In the genomic region with DNA sequence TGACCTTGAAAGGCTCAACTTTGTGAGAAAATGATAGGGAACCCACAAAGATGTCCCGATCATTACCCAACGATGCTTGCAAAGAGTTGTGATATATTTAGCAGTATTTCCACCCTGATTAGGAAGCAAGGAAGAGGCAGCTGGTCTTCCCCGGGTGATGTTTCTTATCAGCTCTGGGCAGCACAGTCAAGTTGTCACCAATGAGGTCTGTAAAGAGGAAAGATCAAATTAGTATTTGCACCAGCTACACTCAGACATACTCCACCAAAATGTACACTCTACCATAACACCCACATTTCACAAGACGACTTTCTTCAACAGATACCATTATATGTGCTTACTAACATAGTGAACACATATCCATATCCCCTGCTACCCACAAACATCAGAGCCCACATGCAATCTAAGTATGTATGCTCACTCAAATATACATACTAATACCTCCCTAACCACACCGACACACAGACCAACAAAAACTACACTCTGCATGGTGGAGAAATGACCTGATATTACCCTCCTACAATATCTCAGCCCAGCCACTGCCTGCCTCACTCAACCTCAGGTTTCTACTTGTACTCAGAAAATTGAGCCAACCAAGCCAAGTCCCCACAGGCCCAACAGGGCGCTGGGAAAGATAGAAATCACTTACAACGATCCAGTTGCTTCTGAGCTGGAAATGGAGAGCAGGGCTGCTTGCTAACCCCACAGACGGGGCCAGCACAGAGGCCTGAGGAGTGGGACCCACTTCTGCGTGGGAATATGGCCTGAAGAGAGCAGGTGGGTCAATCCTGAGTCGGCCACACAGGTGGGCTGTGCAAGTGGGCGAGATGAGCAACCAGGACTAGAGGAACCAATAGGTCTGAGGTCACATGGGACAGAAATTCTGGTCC, we compare ENCODE assay signal across 11 cellular contexts. TPM values are rescaled to one million over a fixed set of nuclear protein-coding genes. Genes with fewer than 3 reads are reported as not detected.
DNase-seq lines count a peak whose midpoint lies in the region; TF ChIP-seq lines count a peak whose summit lies in the region.
"Had no signal": no experiment of that assay in that cellular context is flagged by ENCODE, and none has a peak within 500 bp of the region (broad histone marks: within the 10 kb centered on the region; RNA-seq: fewer than 3 reads in every experiment).

No MANE protein-coding gene starts in this region.

- H3K79me2 ChIP-seq in Loucy (ENCODE audit: insufficient read depth, low read length), result peaks cover 16% of the 10 kb centered on the region

- H3K4me1 ChIP-seq in Loucy (ENCODE audit: insufficient read depth, low read length, poor library complexity, severe bottlenecking) (peaks cover 76% of the 10 kb centered on the region), tibial nerve (peaks cover 0 to 11% (median 2%) of the 10 kb centered on the region in 4 donors)

- no peaks in the 10 kb centered on the region for H3K27me3 Mint-ChIP-seq in activated T-helper 2 cell treated with anti-CD3 and anti-CD28 coated beads, Interferon-gamma antibody, Interleukin-2, Interleukin-4, amounts not matched to agents 10 μg/mL and 5 μg/mL and 100 μg/mL, durations not matched to agents 14 hours and 24 hours and 36 hours (ENCODE audit: low read depth)
- peaks cover 47% of the 10 kb centered on the region for H3K27me3 Mint-ChIP-seq in HFFc6 (ENCODE audit: insufficient read depth)

- H3K9me3 Mint-ChIP-seq in activated T-helper 2 cell treated with anti-CD3 and anti-CD28 coated beads, Interferon-gamma antibody, Interleukin-2, Interleukin-4, amounts not matched to agents 10 μg/mL and 5 μg/mL and 100 μg/mL, durations not matched to agents 14 hours and 24 hours and 36 hours, result no peaks in the 10 kb centered on the region
- no peaks in the 10 kb centered on the region for H3K9me3 Mint-ChIP-seq in HFFc6

- DNase-seq in GM12865 (ENCODE audit: low read depth) (peak; percentile 66), posterior vena cava (ENCODE audit: low spot score) (peak; percentile 64), DMS79 (lab: John Stamatoyannopoulos, UW) (no peak), HFFc6 (no peak), tibial nerve (ENCODE audit: low spot score in 2 of 2) (no peak), DMS 273 (lab: John Stamatoyannopoulos, UW; ENCODE audit: unreplicated experiment) (no peak)
- DNase-seq in activated T-helper 2 cell treated with anti-CD3 and anti-CD28 coated beads, Interferon-gamma antibody, Interleukin-2, Interleukin-4, amounts not matched to agents 10 μg/mL and 5 μg/mL and 100 μg/mL, durations not matched to agents 14 hours and 24 hours and 36 hours (ENCODE audit: low spot score), result no peak
- DNase-seq: activated CD4-positive, alpha-beta T cell treated with anti-CD3 and anti-CD28 coated beads, Interleukin-2, amount 50 U/mL, for 1 hour; DMS79 treated with DMSO at 0.1 percent for 48 hours; lower lobe of right lung had no signal

- H3K27ac ChIP-seq in tibial nerve, result no peak overlapping the region
- H3K27ac ChIP-seq: lower lobe of right lung had no signal

- intact Hi-C loops in activated T-helper 2 cell treated with anti-CD3 and anti-CD28 coated beads, Interferon-gamma antibody, Interleukin-2, Interleukin-4, amounts not matched to agents 10 μg/mL and 5 μg/mL and 100 μg/mL, durations not matched to agents 14 hours and 24 hours and 36 hours (cut with micrococcal nuclease), result no loop called here
- intact Hi-C loops in posterior vena cava (cut with DNase I), result no loop called here

- no peak overlapping the region for H3K4me3 Mint-ChIP-seq in activated T-helper 2 cell treated with anti-CD3 and anti-CD28 coated beads, Interferon-gamma antibody, Interleukin-2, Interleukin-4, amounts not matched to agents 10 μg/mL and 5 μg/mL and 100 μg/mL, durations not matched to agents 14 hours and 24 hours and 36 hours (ENCODE audit: low read depth)
- no peak overlapping the region for H3K4me3 Mint-ChIP-seq in HFFc6

- peak overlapping the region; percentile 46 for H3K4me3 ChIP-seq in GM12865 (ENCODE audit: low read depth, low read length)
- H3K4me3 ChIP-seq in Loucy (ENCODE audit: low read length, poor library complexity, severe bottlenecking), result peak overlapping the region; percentile 16
- H3K4me3 ChIP-seq in tibial nerve, result no peak overlapping the region
- H3K4me3 ChIP-seq: lower lobe of right lung had no signal

- H3K4me1 Mint-ChIP-seq in activated T-helper 2 cell treated with anti-CD3 and anti-CD28 coated beads, Interferon-gamma antibody, Interleukin-2, Interleukin-4, amounts not matched to agents 10 μg/mL and 5 μg/mL and 100 μg/mL, durations not matched to agents 14 hours and 24 hours and 36 hours (ENCODE audit: low read depth), result peaks cover 55% of the 10 kb centered on the region
- peaks cover 24% of the 10 kb centered on the region for H3K4me1 Mint-ChIP-seq in HFFc6 (ENCODE audit: low read depth)

- H3K9me3 ChIP-seq in Loucy (ENCODE audit: insufficient read depth, low read depth, low read length) (no peaks in the 10 kb centered on the region), tibial nerve (no peaks in the 10 kb centered on the region)
- H3K9me3 ChIP-seq: lower lobe of right lung had no signal

- peak overlapping the region; percentile 10 for H3K27ac Mint-ChIP-seq in activated T-helper 2 cell treated with anti-CD3 and anti-CD28 coated beads, Interferon-gamma antibody, Interleukin-2, Interleukin-4, amounts not matched to agents 10 μg/mL and 5 μg/mL and 100 μg/mL, durations not matched to agents 14 hours and 24 hours and 36 hours
- H3K27ac Mint-ChIP-seq in HFFc6, result no peak overlapping the region

- peak overlapping the region; percentile 32 for H3K9ac ChIP-seq in Loucy (ENCODE audit: low read depth, low read length, poor library complexity, severe bottlenecking)

- 78 to 87% methylated on average over 11 of the region's 11 CpGs for WGBS in tibial nerve, 2 donors

- H3K27me3 ChIP-seq in Loucy (ENCODE audit: insufficient read depth, low read length, poor library complexity, severe bottlenecking) (peaks cover 3% of the 10 kb centered on the region), tibial nerve (no peaks in the 10 kb centered on the region)

- peak overlapping the region; percentile 66 for H3K4me2 ChIP-seq in Loucy (ENCODE audit: low read depth, low read length, poor library complexity, severe bottlenecking)

- TF ChIP-seq POLR2A in tibial nerve (IDR thresholded peaks at IDR 0.05), result no peak

- peaks cover 8% of the 10 kb centered on the region; the same call in 1 of the 2 replicates for H3F3A ChIP-seq in Loucy (ENCODE audit: low read depth)

- H3K36me3 ChIP-seq in Loucy (ENCODE audit: insufficient read depth, low read length) (peaks cover 2% of the 10 kb centered on the region; the same call in 1 of the 2 replicates), tibial nerve (no peaks in the 10 kb centered on the region)
- H3K36me3 ChIP-seq: lower lobe of right lung had no signal

- peaks cover 2% of the 10 kb centered on the region for H3K36me3 Mint-ChIP-seq in activated T-helper 2 cell treated with anti-CD3 and anti-CD28 coated beads, Interferon-gamma antibody, Interleukin-2, Interleukin-4, amounts not matched to agents 10 μg/mL and 5 μg/mL and 100 μg/mL, durations not matched to agents 14 hours and 24 hours and 36 hours (ENCODE audit: low read depth)
- no peaks in the 10 kb centered on the region for H3K36me3 Mint-ChIP-seq in HFFc6 (ENCODE audit: low read depth)

- no peaks in the 10 kb centered on the region for H3K9me2 ChIP-seq in Loucy (replicated peaks; ENCODE audit: low read depth, low read length)

- TF ChIP-seq CTCF in GM12865 (IDR thresholded peaks at IDR 0.05; ENCODE audit: insufficient read depth, low read depth, low read length, missing control alignments) (no peak), Loucy (conservative IDR thresholded peaks at IDR 0.05; ENCODE audit: low read length) (no peak), HFFc6 (IDR thresholded peaks at IDR 0.05) (no peak), tibial nerve (IDR thresholded peaks at IDR 0.05) (no peak)

- peaks cover 3% of the 10 kb centered on the region for H4K20me1 ChIP-seq in Loucy (ENCODE audit: insufficient read depth, low read length, poor library complexity, severe bottlenecking)

- no peak for TF ChIP-seq EP300 in tibial nerve (IDR thresholded peaks at IDR 0.05)

- 0 out of 2 replicates have a peak overlapping the region, but pooled peaks have one; percentile 13 for H2AFZ ChIP-seq in Loucy (ENCODE audit: low read length)

RNA-seq across cellular contexts. Expression of gene BTG2, which starts 4.6 kb away (rescaled TPM):
- total RNA-seq in activated T-helper 2 cell treated with anti-CD3 and anti-CD28 coated beads, Interferon-gamma antibody, Interleukin-2, Interleukin-4, amounts not matched to agents 10 μg/mL and 5 μg/mL and 100 μg/mL, durations not matched to agents 14 hours and 24 hours and 36 hours, result 98.1 and 98.8 TPM in 2 replicates
- total RNA-seq in posterior vena cava (100 to 1,000 TPM in 1 of 2 donors, 10 to 100 TPM in 1; 64.7 to 153 TPM), tibial nerve (100 to 1,000 TPM; 153 to 208 (median 177) TPM)
- total RNA-seq in HFFc6 (2021; fragmentation: NEBNext Ultra II Directional; extraction: Animal tissue kit (Norgen Biotek cat#: 25700)), result 10 to 100 TPM; 12.7 to 18.5 (median 13.7) TPM

RNA-seq across cellular contexts. Expression of gene FMOD, which starts 50.2 kb away (rescaled TPM):
- 4.0 and 5.4 TPM in 2 replicates for total RNA-seq in activated T-helper 2 cell treated with anti-CD3 and anti-CD28 coated beads, Interferon-gamma antibody, Interleukin-2, Interleukin-4, amounts not matched to agents 10 μg/mL and 5 μg/mL and 100 μg/mL, durations not matched to agents 14 hours and 24 hours and 36 hours
- total RNA-seq in posterior vena cava, result 100 to 1,000 TPM; 102 to 216 TPM
- total RNA-seq in HFFc6 (2021; fragmentation: NEBNext Ultra II Directional; extraction: Animal tissue kit (Norgen Biotek cat#: 25700)), result under 1 TPM; 0.19 to 0.66 (median 0.34) TPM
- total RNA-seq in tibial nerve, result 100 to 1,000 TPM in 2 of 4 donors, 10 to 100 TPM in 2; 73.9 to 203 (median 102) TPM

Comparison
In these comparisons a context has a peak if more than half of its experiments do, and no peak if none do; other contexts are left out.
1. DNase-seq: peak in GM12865 (single experiment) and posterior vena cava (single experiment); none in activated T-helper 2 cell treated with anti-CD3 and anti-CD28 coated beads, Interferon-gamma antibody, Interleukin-2, Interleukin-4, amounts not matched to agents 10 μg/mL and 5 μg/mL and 100 μg/mL, durations not matched to agents 14 hours and 24 hours and 36 hours (single experiment), DMS79 (single experiment), HFFc6 (single experiment), tibial nerve (0 of 2) and DMS 273 (single experiment).
2. H3K4me3 ChIP-seq: peak in GM12865 (single experiment) and Loucy (single experiment); none in tibial nerve (0 of 4).
3. RNA of gene FMOD, which starts 50.2 kb away (total RNA-seq): 102 to 216 TPM in posterior vena cava and 73.9 to 203 TPM in tibial nerve; 4.0 to 5.4 TPM in activated T-helper 2 cell treated with anti-CD3 and anti-CD28 coated beads, Interferon-gamma antibody, Interleukin-2, Interleukin-4, amounts not matched to agents 10 μg/mL and 5 μg/mL and 100 μg/mL, durations not matched to agents 14 hours and 24 hours and 36 hours and 0.19 to 0.66 TPM in HFFc6; every median in the first group is over 10 times any median in the second.